In genomic region chr6:168935628-168936010, GRCh38 we compare ENCODE assay signal across 23 cellular contexts.
"Had no signal": no experiment of that assay in that cellular context is flagged by ENCODE, and none has a peak within 500 bp of the region (broad histone marks: within the 10 kb centered on the region; RNA-seq: fewer than 3 reads in every experiment).

No MANE protein-coding gene starts in this region.

- FAIRE-seq: colon, kidney, small intestine, urothelium cell line had no signal

- DNase-seq: effector CD8-positive, alpha-beta T cell; foreskin keratinocyte; heart left ventricle; kidney; natural killer cell; ovary; posterior cingulate gyrus; right lobe of liver; small intestine; stimulated activated CD4-positive, alpha-beta T cell treated with anti-CD3 and anti-CD28 coated beads, Interleukin-15, amount 100 ng/mL, for 24 hours; stimulated activated CD4-positive, alpha-beta T cell treated with anti-CD3 and anti-CD28 coated beads, Interleukin-2, amount 100 ng/mL, for 48 hours; stimulated activated naive B cell treated with anti-CD40 and anti-IgM and Interleukin-4, amounts not matched to agents 10 μg/mL and 1 μg/mL and 100 μg/mL, for 72 hours; upper lobe of left lung had no signal

- H3K4me3 ChIP-seq: gastroesophageal sphincter, heart left ventricle, hepatocyte, lung, ovary, right lobe of liver, thoracic aorta, tibial nerve, upper lobe of left lung had no signal

- H3K36me3 ChIP-seq: gastroesophageal sphincter, heart left ventricle, ovary, right lobe of liver, thoracic aorta, tibial nerve, upper lobe of left lung had no signal

- H3K9me3 ChIP-seq: gastroesophageal sphincter, ovary, right lobe of liver, thoracic aorta, tibial nerve had no signal

- H3K27ac ChIP-seq: epithelial cell of prostate, foreskin keratinocyte, gastroesophageal sphincter, heart left ventricle, hepatocyte, right lobe of liver, thoracic aorta, tibial nerve, upper lobe of left lung had no signal

- ATAC-seq: esophagus mucosa; foreskin keratinocyte; gastroesophageal sphincter; heart left ventricle; left lobe of liver; natural killer cell; right lobe of liver; stimulated activated naive B cell treated with anti-CD40 and anti-IgM and Interleukin-4, amounts not matched to agents 10 μg/mL and 1 μg/mL and 100 μg/mL, for 72 hours had no signal

- H2AFZ ChIP-seq: hepatocyte had no signal

- H3K79me2 ChIP-seq: hepatocyte had no signal

- H3K27me3 ChIP-seq: foreskin keratinocyte, gastroesophageal sphincter, hepatocyte, ovary, right lobe of liver, tibial nerve, upper lobe of left lung had no signal

- H3K4me1 ChIP-seq: heart left ventricle, right lobe of liver, tibial nerve, upper lobe of left lung had no signal

- H3K4me2 ChIP-seq: hepatocyte had no signal
